ENCODE assay signal across 10 cellular contexts in genomic region chr16:165218-165538, GRCh38. TPM values are rescaled to one million over a fixed set of nuclear protein-coding genes. Genes with fewer than 3 reads are reported as not detected.
DNase-seq lines count a peak whose midpoint lies in the region; ATAC-seq lines count a peak whose summit lies in the region.
"Had no signal": no experiment of that assay in that cellular context is flagged by ENCODE, and none has a peak within 500 bp of the region (broad histone marks: within the 10 kb centered on the region; RNA-seq: fewer than 3 reads in every experiment).

No MANE protein-coding gene starts in this region.

- peak overlapping the region; percentile 17 for H3K14ac ChIP-seq in neuronal stem cell (ENCODE audit: low read length)

- H3K4me3 Mint-ChIP-seq in central memory CD8-positive, alpha-beta T cell = peak overlapping the region; percentile 52
- no peak overlapping the region for H3K4me3 Mint-ChIP-seq in activated naive CD4-positive, alpha-beta T cell treated with anti-CD3 and anti-CD28 coated beads for 36 hours

- in situ Hi-C loops in HAP-1 (cut with MboI; ENCODE audit: low sequenced_read_pairs) = no loop called here

- H3K4me2 ChIP-seq in neuronal stem cell (ENCODE audit: insufficient read depth, low read length, poor library complexity, severe bottlenecking) = peak overlapping the region; percentile 23

- H3K27me3 ChIP-seq in HAP-1 (ENCODE audit: low read depth) (no peaks in the 10 kb centered on the region), neuronal stem cell (ENCODE audit: control insufficient read depth in 3 of 3, insufficient read depth in 3 of 3, low read depth in 1 of 3, low read length in 3 of 3) (peaks cover 32 to 76% (median 60%) of the 10 kb centered on the region in 3 experiments)

- H3K23ac ChIP-seq in neuronal stem cell (ENCODE audit: low read depth, low read length, poor library complexity) = no peak overlapping the region

- no peak overlapping the region for H2BK5ac ChIP-seq in neuronal stem cell (ENCODE audit: low read length)

- DNase-seq in HAP-1 (ENCODE audit: low spot score in 2 of 2) = no peak
- no peak for DNase-seq in central memory CD8-positive, alpha-beta T cell (ENCODE audit: low spot score in 2 of 2)
- no peak for DNase-seq in neuronal stem cell (ENCODE audit: low spot score)
- no peak for DNase-seq in stimulated activated CD4-positive, alpha-beta T cell treated with anti-CD3 and anti-CD28 coated beads, Interleukin-12 subunit alpha, Interleukin-12 subunit beta, amount 100 ng/mL, for 4 hours
- DNase-seq in activated naive CD4-positive, alpha-beta T cell treated with anti-CD3 and anti-CD28 coated beads for 36 hours = no peak
- DNase-seq: amniotic stem cell had no signal

- H4K91ac ChIP-seq in neuronal stem cell (ENCODE audit: low read depth, low read length, poor library complexity) = no peak overlapping the region

- no peak overlapping the region for H2BK15ac ChIP-seq in neuronal stem cell (ENCODE audit: low read length)

- H3K27ac ChIP-seq in neuronal stem cell (replicated peaks; ENCODE audit: low read length) = no peak overlapping the region

- no peak overlapping the region for H3K18ac ChIP-seq in neuronal stem cell (ENCODE audit: low read length)

- H3K9ac ChIP-seq in neuronal stem cell (ENCODE audit: low read depth, low read length, poor library complexity) = no peak overlapping the region

- no peak overlapping the region for H2BK120ac ChIP-seq in neuronal stem cell (ENCODE audit: low read depth, low read length)

- H3K4ac ChIP-seq in neuronal stem cell (ENCODE audit: low read length) = no peak overlapping the region

- CTCF ChIA-PET in activated naive CD4-positive, alpha-beta T cell treated with anti-CD3 and anti-CD28 coated beads for 36 hours (lab: Charles Lee) = no interaction called here

- no peaks in the 10 kb centered on the region for H3K4me1 ChIP-seq in HAP-1
- peaks cover 0 to 13% of the 10 kb centered on the region in 2 donors for H3K4me1 ChIP-seq in neuronal stem cell (ENCODE audit: control insufficient read depth in 2 of 2, insufficient read depth in 1 of 2, low read depth in 1 of 2, low read length in 2 of 2)

- H3K36me3 ChIP-seq in HAP-1 (replicated peaks) = no peaks in the 10 kb centered on the region
- no peaks in the 10 kb centered on the region for H3K36me3 ChIP-seq in neuronal stem cell (replicated peaks in 1 of 2; ENCODE audit: control insufficient read depth in 2 of 2, insufficient read depth in 2 of 2, low read length in 2 of 2)

- peak overlapping the region; percentile 79 for H2AFZ ChIP-seq in neuronal stem cell (ENCODE audit: low read length)

- no peak overlapping the region for H4K8ac ChIP-seq in neuronal stem cell (ENCODE audit: low read depth, low read length)

- peaks cover 5% of the 10 kb centered on the region for H3K36me3 Mint-ChIP-seq in central memory CD8-positive, alpha-beta T cell (ENCODE audit: insufficient read depth)
- H3K36me3 Mint-ChIP-seq in activated naive CD4-positive, alpha-beta T cell treated with anti-CD3 and anti-CD28 coated beads for 36 hours (ENCODE audit: low read depth) = no peaks in the 10 kb centered on the region

- no peak overlapping the region for H2BK12ac ChIP-seq in neuronal stem cell (ENCODE audit: low read length)

- intact Hi-C loops in activated naive CD4-positive, alpha-beta T cell treated with anti-CD3 and anti-CD28 coated beads for 36 hours (cut with micrococcal nuclease) = no loop called here

- ATAC-seq in central memory CD8-positive, alpha-beta T cell (replicated peaks; ENCODE audit: extremely low read depth, poor library complexity, severe bottlenecking) = no peak
- no peak for ATAC-seq in HG02588 (IDR thresholded peaks at IDR 0.05; ENCODE audit: unreplicated experiment)

- no CpG with 5 or more reads among the region's 25 CpGs for WGBS in neuronal stem cell (ENCODE audit: extremely low coverage in 2 of 2, insufficient read length in 2 of 2, insufficient replicate concordance in 1 of 2), 2 donors

- no peaks in the 10 kb centered on the region for H3K9me3 Mint-ChIP-seq in central memory CD8-positive, alpha-beta T cell
- H3K9me3 Mint-ChIP-seq in activated naive CD4-positive, alpha-beta T cell treated with anti-CD3 and anti-CD28 coated beads for 36 hours = no peaks in the 10 kb centered on the region
- H3K9me3 Mint-ChIP-seq: stimulated activated naive CD8-positive, alpha-beta T cell treated with anti-CD3 and anti-CD28 coated beads, Interleukin-15, Interleukin-2, amounts not matched to agents 100 ng/mL and 50 ng/mL, for 24 hours had no signal

- peaks cover 56% of the 10 kb centered on the region for H3K27me3 Mint-ChIP-seq in central memory CD8-positive, alpha-beta T cell
- H3K27me3 Mint-ChIP-seq in activated naive CD4-positive, alpha-beta T cell treated with anti-CD3 and anti-CD28 coated beads for 36 hours (ENCODE audit: low read depth) = peaks cover 46% of the 10 kb centered on the region

- H3K4me3 ChIP-seq in HAP-1 (peak overlapping the region; percentile 34), neuronal stem cell (ENCODE audit: low read length in 2 of 2) (peak overlapping the region in 1 of 2 donors; percentile 60)

- no peak overlapping the region for H3K27ac Mint-ChIP-seq in central memory CD8-positive, alpha-beta T cell (ENCODE audit: low read depth)
- no peak overlapping the region for H3K27ac Mint-ChIP-seq in activated naive CD4-positive, alpha-beta T cell treated with anti-CD3 and anti-CD28 coated beads for 36 hours
- H3K27ac Mint-ChIP-seq: stimulated activated naive CD8-positive, alpha-beta T cell treated with anti-CD3 and anti-CD28 coated beads, Interleukin-15, Interleukin-2, amounts not matched to agents 100 ng/mL and 50 ng/mL, for 24 hours had no signal

- no peak overlapping the region for H2AK5ac ChIP-seq in neuronal stem cell (ENCODE audit: low read depth, low read length)

- H3K79me1 ChIP-seq in neuronal stem cell (ENCODE audit: low read depth, low read length) = no peaks in the 10 kb centered on the region

- H3K4me1 Mint-ChIP-seq in central memory CD8-positive, alpha-beta T cell = no peaks in the 10 kb centered on the region
- peaks cover 2% of the 10 kb centered on the region for H3K4me1 Mint-ChIP-seq in activated naive CD4-positive, alpha-beta T cell treated with anti-CD3 and anti-CD28 coated beads for 36 hours (ENCODE audit: low read depth)

- H3K9me3 ChIP-seq in HAP-1 (no peaks in the 10 kb centered on the region), neuronal stem cell (replicated peaks in 1 of 2; ENCODE audit: control insufficient read depth in 2 of 2, insufficient read depth in 1 of 2, low read depth in 1 of 2, low read length in 2 of 2) (no peaks in the 10 kb centered on the region)

RNA-seq across cellular contexts. Expression of gene HBM, which starts 0.6 kb away (rescaled TPM):
- not detected for polyA plus RNA-seq in neuronal stem cell (2013, experiment 1 of 2)
- polyA plus RNA-seq in neuronal stem cell (2013, experiment 2 of 2) = not detected
- not detected for total RNA-seq in activated naive CD4-positive, alpha-beta T cell treated with anti-CD3 and anti-CD28 coated beads for 36 hours
- total RNA-seq: glomerular endothelial cell had no signal

RNA-seq across cellular contexts. Expression of gene HBA2, which starts 7.5 kb away (rescaled TPM):
- not detected for polyA plus RNA-seq in neuronal stem cell (2013, experiment 1 of 2)
- polyA plus RNA-seq in neuronal stem cell (2013, experiment 2 of 2) = not detected
- under 1 TPM in 1 of 2 experiments, not detected in 1; 0.62 TPM for total RNA-seq in activated naive CD4-positive, alpha-beta T cell treated with anti-CD3 and anti-CD28 coated beads for 36 hours
- total RNA-seq: glomerular endothelial cell had no signal

RNA-seq across cellular contexts. Expression of gene HBA1, which starts 11.3 kb away (rescaled TPM):
- not detected for polyA plus RNA-seq in neuronal stem cell (2013, experiment 1 of 2)
- not detected for polyA plus RNA-seq in neuronal stem cell (2013, experiment 2 of 2)
- total RNA-seq in activated naive CD4-positive, alpha-beta T cell treated with anti-CD3 and anti-CD28 coated beads for 36 hours = not detected
- total RNA-seq: glomerular endothelial cell had no signal

RNA-seq across cellular contexts. Expression of gene HBZ, which starts 12.7 kb away (rescaled TPM):
- polyA plus RNA-seq in neuronal stem cell (2013, experiment 1 of 2) = 0.21 TPM
- polyA plus RNA-seq in neuronal stem cell (2013, experiment 2 of 2) = 0.32 TPM
- not detected for total RNA-seq in activated naive CD4-positive, alpha-beta T cell treated with anti-CD3 and anti-CD28 coated beads for 36 hours
- total RNA-seq: glomerular endothelial cell, posterior vena cava had no signal

RNA-seq across cellular contexts. Expression of gene HBQ1, which starts 15.1 kb away (rescaled TPM):
- 8.2 TPM for polyA plus RNA-seq in neuronal stem cell (2013, experiment 1 of 2)
- polyA plus RNA-seq in neuronal stem cell (2013, experiment 2 of 2) = 7.2 TPM
- 1 to 10 TPM in 1 of 2 experiments, under 1 TPM in 1; 0.79 to 1.1 TPM for total RNA-seq in activated naive CD4-positive, alpha-beta T cell treated with anti-CD3 and anti-CD28 coated beads for 36 hours
